1 cellular context compared by ENCODE assay signal in genomic region chr15:85763157-85763556, GRCh38.
TF ChIP-seq lines count a peak whose summit lies in the region.

No MANE protein-coding gene starts in this region.

TF ChIP-seq in WTC11, 78 proteins besides CTCF, POLR2A, EP300 and RAD21 (continued from another document):
- no peak for TF ChIP-seq ARID4B (CRISPR knock-in tag; IDR thresholded peaks at IDR 0.05; ENCODE audit: borderline replicate concordance)
- TF ChIP-seq TEAD4 (CRISPR knock-in tag; IDR thresholded peaks at IDR 0.05), result no peak
